ENCODE assay signal across 23 cellular contexts in the genomic region with DNA sequence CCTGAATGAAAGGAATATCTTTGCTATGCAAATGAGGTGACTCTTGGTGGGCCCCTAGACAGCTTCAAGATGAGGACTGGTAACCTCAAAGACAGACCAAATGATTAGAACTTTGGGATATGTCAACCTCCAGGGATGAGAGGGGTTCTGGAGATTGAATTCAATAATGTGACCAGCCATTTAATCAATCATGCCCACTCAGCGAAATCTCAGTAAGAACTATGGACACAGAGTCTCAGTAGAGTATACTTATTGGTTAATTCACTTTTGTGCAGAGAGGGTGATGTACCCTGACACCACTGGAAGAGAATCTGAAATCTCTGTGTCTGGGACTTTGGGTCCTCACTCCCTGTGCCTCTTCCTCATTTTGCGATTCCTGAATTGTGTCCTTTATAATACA.
"Had no signal": no experiment of that assay in that cellular context is flagged by ENCODE, and none has a peak within 500 bp of the region (broad histone marks: within the 10 kb centered on the region; RNA-seq: fewer than 3 reads in every experiment).

No MANE protein-coding gene starts in this region.

- H3K9me3 ChIP-seq: MG63 had no signal

- H3K4me3 ChIP-seq: MG63 had no signal

- DNase-seq: Karpas-422, KG1, MG63, NCI-H1092, NCI-H1105 treated with DMSO at 0.1 percent for 48 hours, NCI-H1417 treated with DMSO at 0.1 percent for 48 hours, NCI-H146, NCI-H1694 treated with DMSO at 0.1 percent for 48 hours, NCI-H1930, NCI-H2081, NCI-H2107, NCI-H226, NCI-H446, NCI-H510A, NCI-H524 treated with DMSO at 0.1 percent for 48 hours, NCI-H69, NCI-H774, SHP77 had no signal

- H3K27ac ChIP-seq: HL-60, RWPE1 had no signal

- H3K36me3 ChIP-seq: MG63 had no signal

- FAIRE-seq: HTR-8/SVneo had no signal

- ATAC-seq: Panc1, SK-N-SH treated with all-trans-retinoic acid at 6 μM for 48 hours had no signal

- H3K27me3 ChIP-seq: MG63 had no signal
